ENCODE assay signal across 10 cellular contexts in genomic region chr2:172095905-172096660, GRCh38. TPM values are rescaled to one million over a fixed set of nuclear protein-coding genes. Genes with fewer than 3 reads are reported as not detected.
DNase-seq lines count a peak whose midpoint lies in the region; ATAC-seq, FAIRE-seq and TF ChIP-seq lines count a peak whose summit lies in the region.
"Had no signal": no experiment of that assay in that cellular context is flagged by ENCODE, and none has a peak within 500 bp of the region (broad histone marks: within the 10 kb centered on the region; RNA-seq: fewer than 3 reads in every experiment).

No MANE protein-coding gene starts in this region.

- ATAC-seq in HG02852 (IDR thresholded peaks at IDR 0.05; ENCODE audit: unreplicated experiment) (no peak), GM19324 (IDR thresholded peaks at IDR 0.05; ENCODE audit: low FRiP score, unreplicated experiment) (no peak)

- H3K4me1 ChIP-seq in OCI-LY1 (ENCODE audit: insufficient read depth, low read length, severe bottlenecking) (peaks cover 57% of the 10 kb centered on the region), endothelial cell of umbilical vein (ENCODE audit: control insufficient read depth, extremely low read depth, insufficient read depth, low read length) (peaks cover 31% of the 10 kb centered on the region)

- peak overlapping the region; percentile 75 for H3K4me3 Mint-ChIP-seq in T-helper 2 cell treated with Interferon-gamma antibody and Interleukin-4, amounts not matched to agents 5 μg/mL and 100 μg/mL, for 36 hours

- peak; percentile 55 for TF ChIP-seq CTCF in OCI-LY1 (IDR thresholded peaks at IDR 0.05; ENCODE audit: low read length)
- TF ChIP-seq CTCF in endothelial cell of umbilical vein (IDR thresholded peaks at IDR 0.05; ENCODE audit: extremely low read depth in 1 of 2, insufficient read depth in 1 of 2, low read depth in 1 of 2, low read length in 2 of 2), result peak in 1 of 2 donors; percentile 20

- no TSS peak for BruUV-seq in endothelial cell of umbilical vein (replicated peaks; lab: Mats Ljungman, UMichigan)

- H3K36me3 ChIP-seq in OCI-LY1 (ENCODE audit: insufficient read depth, low read length), result no peaks in the 10 kb centered on the region
- no peaks in the 10 kb centered on the region for H3K36me3 ChIP-seq in endothelial cell of umbilical vein (ENCODE audit: control insufficient read depth in 2 of 2, extremely low read depth in 1 of 2, insufficient read depth in 2 of 2, low read length in 2 of 2)

- FAIRE-seq in endothelial cell of umbilical vein (lab: Jason Lieb, UNC), result peak; percentile 31

- no peaks in the 10 kb centered on the region for H3K9me2 ChIP-seq in OCI-LY1 (ENCODE audit: low read depth, low read length)

- no peaks in the 10 kb centered on the region for H3K9me3 Mint-ChIP-seq in T-helper 2 cell treated with Interferon-gamma antibody and Interleukin-4, amounts not matched to agents 5 μg/mL and 100 μg/mL, for 36 hours

- H3K79me2 ChIP-seq in OCI-LY1 (ENCODE audit: insufficient read depth, low read length), result no peaks in the 10 kb centered on the region
- no peaks in the 10 kb centered on the region for H3K79me2 ChIP-seq in endothelial cell of umbilical vein (ENCODE audit: control insufficient read depth, insufficient read depth, low read length)

- H3K27me3 Mint-ChIP-seq in T-helper 2 cell treated with Interferon-gamma antibody and Interleukin-4, amounts not matched to agents 5 μg/mL and 100 μg/mL, for 36 hours (ENCODE audit: low read depth), result peaks cover 79% of the 10 kb centered on the region

- H3K27ac Mint-ChIP-seq in T-helper 2 cell treated with Interferon-gamma antibody and Interleukin-4, amounts not matched to agents 5 μg/mL and 100 μg/mL, for 36 hours, result peak overlapping the region; percentile 66

- peak overlapping the region; percentile 57 for H3K4me3 ChIP-seq in OCI-LY1 (ENCODE audit: low read depth, low read length, poor library complexity, severe bottlenecking)
- H3K4me3 ChIP-seq in endothelial cell of umbilical vein (replicated peaks in 1 of 3; ENCODE audit: insufficient read depth in 1 of 3, low read depth in 1 of 3, low read length in 3 of 3), result peak overlapping the region; percentile 23 to 37 (median 31)
- H3K4me3 ChIP-seq in skeletal muscle cell (ENCODE audit: low read depth, low read length), result peak overlapping the region; percentile 58

- dilution Hi-C loops in endothelial cell of umbilical vein (cut with MboI; ENCODE audit: extremely low pct_ligation_motif_present, low sequenced_read_pairs), result no loop called here

- no peak overlapping the region; the same call in 1 of the 2 replicates for H3K9ac ChIP-seq in OCI-LY1 (ENCODE audit: low read length)
- H3K9ac ChIP-seq in endothelial cell of umbilical vein (replicated peaks; ENCODE audit: extremely low read depth, insufficient read depth, low read length), result no peak overlapping the region

- no peaks in the 10 kb centered on the region for H4K20me1 ChIP-seq in OCI-LY1 (ENCODE audit: insufficient read depth, low read length)
- no peaks in the 10 kb centered on the region for H4K20me1 ChIP-seq in endothelial cell of umbilical vein (replicated peaks; ENCODE audit: control insufficient read depth, extremely low read depth, insufficient read depth, low read length)

- POLR2A ChIA-PET in endothelial cell of umbilical vein (lab: Charles Lee), result no interaction called here

- no peaks in the 10 kb centered on the region for H3K9me3 ChIP-seq in OCI-LY1 (ENCODE audit: low read length)
- H3K9me3 ChIP-seq in endothelial cell of umbilical vein (replicated peaks; ENCODE audit: control insufficient read depth, insufficient read depth, low read length), result no peaks in the 10 kb centered on the region

- TF ChIP-seq POLR2A in endothelial cell of umbilical vein (IDR thresholded peaks at IDR 0.05; ENCODE audit: low read depth, low read length), result no peak

- intact Hi-C loops in endothelial cell of umbilical vein (cut with micrococcal nuclease), result no loop called here

- H3K27ac ChIP-seq in OCI-LY1 (ENCODE audit: low read depth, low read length, poor library complexity, severe bottlenecking) (no peak overlapping the region), endothelial cell of umbilical vein (ENCODE audit: insufficient read depth, low read depth, low read length) (no peak overlapping the region)

- CTCF ChIA-PET in endothelial cell of umbilical vein (lab: Charles Lee), result interaction anchor here (0.8 to 1.7 kb wide), 6 partner anchors 9 to 393 kb away, joined by 3 to 12 read pairs (median 4); partner anchors contain the start of gene DLX1

- H2AFZ ChIP-seq in OCI-LY1 (ENCODE audit: low read length) (no peak overlapping the region), endothelial cell of umbilical vein (ENCODE audit: low read depth, low read length) (peak overlapping the region; percentile 39)

- H3K4me1 Mint-ChIP-seq in T-helper 2 cell treated with Interferon-gamma antibody and Interleukin-4, amounts not matched to agents 5 μg/mL and 100 μg/mL, for 36 hours (ENCODE audit: low read depth), result peaks cover 23% of the 10 kb centered on the region

- no peaks in the 10 kb centered on the region for H3F3A ChIP-seq in OCI-LY1 (ENCODE audit: insufficient read depth, low read length)

- DNase-seq in T-helper 2 cell treated with Interferon-gamma antibody and Interleukin-4, amounts not matched to agents 5 μg/mL and 100 μg/mL, for 36 hours (ENCODE audit: low spot score), result no peak
- DNase-seq in T-helper 2 cell (no peak), endothelial cell of umbilical vein (ENCODE audit: low read depth, low spot score) (no peak), skeletal muscle cell (ENCODE audit: low read depth) (no peak), dermis blood vessel endothelial cell (no peak)

- H3K4me2 ChIP-seq in OCI-LY1 (ENCODE audit: low read length) (peak overlapping the region; percentile 68), endothelial cell of umbilical vein (ENCODE audit: insufficient read depth, low read length) (peak overlapping the region; percentile 67)

- peaks cover 5% of the 10 kb centered on the region for H3K36me3 Mint-ChIP-seq in T-helper 2 cell treated with Interferon-gamma antibody and Interleukin-4, amounts not matched to agents 5 μg/mL and 100 μg/mL, for 36 hours (ENCODE audit: low read depth)

- H3K9me1 ChIP-seq in endothelial cell of umbilical vein (replicated peaks; ENCODE audit: control insufficient read depth, extremely low read depth, insufficient read depth, low read length), result no peaks in the 10 kb centered on the region

- H3K27me3 ChIP-seq in OCI-LY1 (ENCODE audit: insufficient read depth, low read length) (no peaks in the 10 kb centered on the region; the same call in 1 of the 2 replicates), endothelial cell of umbilical vein (ENCODE audit: control insufficient read depth in 2 of 2, insufficient read depth in 2 of 2, low read length in 2 of 2) (peaks cover 55 to 86% of the 10 kb centered on the region in 2 experiments)

TF ChIP-seq in endothelial cell of umbilical vein, 7 proteins besides CTCF, POLR2A, EP300 and RAD21:
- TF ChIP-seq, protein P1, sequence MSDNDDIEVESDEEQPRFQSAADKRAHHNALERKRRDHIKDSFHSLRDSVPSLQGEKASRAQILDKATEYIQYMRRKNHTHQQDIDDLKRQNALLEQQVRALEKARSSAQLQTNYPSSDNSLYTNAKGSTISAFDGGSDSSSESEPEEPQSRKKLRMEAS (IDR thresholded peaks at IDR 0.05; ENCODE audit: insufficient read depth, insufficient read length), result no peak
- peak; percentile 19 for TF ChIP-seq EZH2 (IDR thresholded peaks at IDR 0.05; ENCODE audit: borderline replicate concordance, low read depth, low read length, severe bottlenecking)
- TF ChIP-seq POLR2AphosphoS5 (IDR thresholded peaks at IDR 0.05; ENCODE audit: insufficient read depth, low read depth, low read length), result no peak
- TF ChIP-seq GATA2 (IDR thresholded peaks at IDR 0.05; ENCODE audit: insufficient read depth, insufficient read length, low read depth, low read length), result no peak
- no peak for TF ChIP-seq MYC (IDR thresholded peaks at IDR 0.05; ENCODE audit: low read depth, low read length)

RNA-seq across cellular contexts. Expression of gene DLX2, which starts 6.6 kb away (rescaled TPM):
- total RNA-seq in endothelial cell of umbilical vein (not detected in 2 replicates), dermis blood vessel endothelial cell (not detected in 2 replicates)
- not detected in 2 replicates for polyA plus RNA-seq in endothelial cell of umbilical vein
- polyA plus RNA-seq in endothelial cell of umbilical vein (2011; cell fraction: cytosol; rRNA removed), result 0.03 TPM in 1 of 2 replicates, not detected in the other
- not detected in 2 replicates for polyA plus RNA-seq in endothelial cell of umbilical vein (2011; cell fraction: nucleus; rRNA removed)
- polyA plus RNA-seq in endothelial cell of umbilical vein (2012), result not detected in 2 replicates
- polyA minus RNA-seq in endothelial cell of umbilical vein, result not detected in 2 replicates
- 0.82 TPM for polyA minus RNA-seq in endothelial cell of umbilical vein (2011; cell fraction: cytosol; rRNA and poly(A)+ RNA removed)
- polyA minus RNA-seq in endothelial cell of umbilical vein (2011; cell fraction: nucleus; rRNA and poly(A)+ RNA removed), result not detected in 2 replicates
- total RNA-seq: aorta, subcutaneous adipose tissue had no signal

RNA-seq across cellular contexts. Expression of gene DLX1, which starts 10.8 kb away (rescaled TPM):
- not detected in 2 replicates for total RNA-seq in endothelial cell of umbilical vein
- 0.12 and 0.14 TPM in 2 replicates for polyA plus RNA-seq in endothelial cell of umbilical vein
- 0.06 and 0.09 TPM in 2 replicates for polyA plus RNA-seq in endothelial cell of umbilical vein (2011; cell fraction: cytosol; rRNA removed)
- polyA plus RNA-seq in endothelial cell of umbilical vein (2011; cell fraction: nucleus; rRNA removed), result 0.21 and 0.42 TPM in 2 replicates
- not detected in 2 replicates for polyA plus RNA-seq in endothelial cell of umbilical vein (2012)
- polyA minus RNA-seq in endothelial cell of umbilical vein, result 0.36 TPM in 1 of 2 replicates, not detected in the other
- polyA minus RNA-seq in endothelial cell of umbilical vein (2011; cell fraction: cytosol; rRNA and poly(A)+ RNA removed), result 1.2 TPM
- polyA minus RNA-seq in endothelial cell of umbilical vein (2011; cell fraction: nucleus; rRNA and poly(A)+ RNA removed), result not detected in 2 replicates
- not detected in 2 replicates for total RNA-seq in dermis blood vessel endothelial cell
- total RNA-seq: subcutaneous adipose tissue had no signal
